1 cellular context compared by ENCODE assay signal in genomic region chr10:8229153-8229552, GRCh38.
TF ChIP-seq lines count a peak whose summit lies in the region.

No MANE protein-coding gene starts in this region.

TF ChIP-seq in A549, 52 proteins besides CTCF, POLR2A, EP300 and RAD21 (continued from another document):
- no peak for TF ChIP-seq PBX3 (IDR thresholded peaks at IDR 0.05)
- TF ChIP-seq NR3C1 (IDR thresholded peaks at IDR 0.05): no peak
- TF ChIP-seq, protein P1, sequence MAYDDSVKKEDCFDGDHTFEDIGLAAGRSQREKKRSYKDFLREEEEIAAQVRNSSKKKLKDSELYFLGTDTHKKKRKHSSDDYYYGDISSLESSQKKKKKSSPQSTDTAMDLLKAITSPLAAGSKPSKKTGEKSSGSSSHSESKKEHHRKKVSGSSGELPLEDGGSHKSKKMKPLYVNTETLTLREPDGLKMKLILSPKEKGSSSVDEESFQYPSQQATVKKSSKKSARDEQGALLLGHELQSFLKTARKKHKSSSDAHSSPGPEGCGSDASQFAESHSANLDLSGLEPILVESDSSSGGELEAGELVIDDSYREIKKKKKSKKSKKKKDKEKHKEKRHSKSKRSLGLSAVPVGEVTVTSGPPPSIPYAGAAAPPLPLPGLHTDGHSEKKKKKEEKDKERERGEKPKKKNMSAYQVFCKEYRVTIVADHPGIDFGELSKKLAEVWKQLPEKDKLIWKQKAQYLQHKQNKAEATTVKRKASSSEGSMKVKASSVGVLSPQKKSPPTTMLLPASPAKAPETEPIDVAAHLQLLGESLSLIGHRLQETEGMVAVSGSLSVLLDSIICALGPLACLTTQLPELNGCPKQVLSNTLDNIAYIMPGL (CRISPR knock-in tag; IDR thresholded peaks at IDR 0.05; ENCODE audit: borderline replicate concordance): no peak
- TF ChIP-seq POLR2AphosphoS2 (conservative IDR thresholded peaks at IDR 0.05; ENCODE audit: low read length): no peak
- no peak for TF ChIP-seq NFE2L2 (conservative IDR thresholded peaks at IDR 0.05; ENCODE audit: low read length)
TF ChIP-seq in A549: peak in this region for 0.
